ENCODE assay signal across 9 cellular contexts in genomic region chr12:28497889-28498411, GRCh38.
A peak's percentile ranks its signal among the peaks of the same experiment; 100 is the strongest.
DNase-seq lines count a peak whose midpoint lies in the region; ATAC-seq, FAIRE-seq and TF ChIP-seq lines count a peak whose summit lies in the region.
"Had no signal": no experiment of that assay in that cellular context is flagged by ENCODE, and none has a peak within 500 bp of the region (broad histone marks: within the 10 kb centered on the region; RNA-seq: fewer than 3 reads in every experiment).

No MANE protein-coding gene starts in this region.

- ATAC-seq in GM21390 (IDR thresholded peaks at IDR 0.05; ENCODE audit: unreplicated experiment) (peak; percentile 96), HG03521 (IDR thresholded peaks at IDR 0.05; ENCODE audit: unreplicated experiment) (peak; percentile 92)

- POLR2A ChIA-PET in GM10248 (lab: Yijun Ruan, JAX) = no interaction called here

- H3K9me3 ChIP-seq in fibroblast of lung (ENCODE audit: control insufficient read depth, insufficient read depth, low read depth, low read length) = no peaks in the 10 kb centered on the region
- H3K9me3 ChIP-seq in stomach = no peaks in the 10 kb centered on the region
- H3K9me3 ChIP-seq: neutrophil had no signal

- CTCF ChIA-PET in GM10248 (lab: Yijun Ruan, JAX) = interaction anchor here (1.0 to 2.4 kb wide), 5 partner anchors 10 to 34 kb away, joined by 3 to 11 read pairs (median 5); no protein-coding TSS in a partner anchor

- peaks cover 2% of the 10 kb centered on the region for H3K4me1 ChIP-seq in fibroblast of lung (ENCODE audit: control insufficient read depth, extremely low read depth, insufficient read depth, low read length)
- peaks cover 0 to 19% (median 6%) of the 10 kb centered on the region in 4 donors for H3K4me1 ChIP-seq in stomach

- H3K36me3 ChIP-seq in fibroblast of lung (ENCODE audit: control insufficient read depth, insufficient read depth, low read length) (no peaks in the 10 kb centered on the region), stomach (no peaks in the 10 kb centered on the region)
- H3K36me3 ChIP-seq: neutrophil had no signal

- TF ChIP-seq POLR2A in stomach (IDR thresholded peaks at IDR 0.05) = no peak

- no peaks in the 10 kb centered on the region for H3K79me2 ChIP-seq in fibroblast of lung (ENCODE audit: control insufficient read depth, insufficient read depth, low read length)

- H3K9ac ChIP-seq in fibroblast of lung (ENCODE audit: insufficient read depth, low read length) = no peak overlapping the region

- no peak for FAIRE-seq in frontal cortex (lab: Jason Lieb, UNC)

- H2AFZ ChIP-seq in fibroblast of lung (ENCODE audit: low read length) = no peak overlapping the region

- TF ChIP-seq EP300 in stomach (IDR thresholded peaks at IDR 0.05) = no peak

- H3K27me3 ChIP-seq in fibroblast of lung (ENCODE audit: control insufficient read depth, insufficient read depth, low read length) (no peaks in the 10 kb centered on the region), stomach (no peaks in the 10 kb centered on the region)
- H3K27me3 ChIP-seq: neutrophil had no signal

- H3K4me3 ChIP-seq in fibroblast of lung (replicated peaks in 1 of 4; ENCODE audit: control extremely low read depth in 1 of 4, insufficient read depth in 1 of 4, low read depth in 3 of 4, low read length in 4 of 4) (no peak overlapping the region), stomach (no peak overlapping the region)

- no peak for TF ChIP-seq CTCF in GM10248 (IDR thresholded peaks at IDR 0.05; ENCODE audit: control extremely low read depth, extremely low read depth, low read depth, missing control alignments)
- no peak for TF ChIP-seq CTCF in fibroblast of lung (conservative IDR thresholded peaks at IDR 0.05 in 1 of 2, IDR thresholded peaks at IDR 0.05 in 1 of 2; ENCODE audit: low read depth in 1 of 2, low read length in 2 of 2)
- no peak for TF ChIP-seq CTCF in stomach (IDR thresholded peaks at IDR 0.05)

- intact Hi-C loops in stomach (cut with DNase I; ENCODE audit: low total_unique reads) = no loop called here

- H3K4me2 ChIP-seq in fibroblast of lung (ENCODE audit: extremely low read depth, insufficient read depth, low read length) = no peak overlapping the region

- no peaks in the 10 kb centered on the region for H4K20me1 ChIP-seq in fibroblast of lung (ENCODE audit: control insufficient read depth, extremely low read depth, insufficient read depth, low read length)

- DNase-seq in GM10248 (ENCODE audit: extremely low spot score) (peak; percentile 8), fibroblast of lung (ENCODE audit: low read depth in 2 of 2) (peak; percentile 25 to 65), frontal cortex (ENCODE audit: low spot score in 2 of 2) (no peak), stomach (no peak), mucosa of gallbladder (ENCODE audit: low spot score) (no peak), NCI-H526 treated with DMSO at 0.1 percent for 48 hours (lab: John Stamatoyannopoulos, UW) (no peak)

- H3K27ac ChIP-seq in fibroblast of lung (ENCODE audit: insufficient read depth, low read length) (no peak overlapping the region), stomach (peak overlapping the region in 1 of 5 donors; percentile 54)
- H3K27ac ChIP-seq: neutrophil had no signal

Comparison
In these comparisons a context has a peak if more than half of its experiments do, and no peak if none do; other contexts are left out.
1. DNase-seq: peak in GM10248 (single experiment) and fibroblast of lung (2 of 2); none in frontal cortex (0 of 2), stomach (single experiment), mucosa of gallbladder (single experiment) and NCI-H526 treated with DMSO at 0.1 percent for 48 hours (single experiment).